ENCODE assay signal across 25 cellular contexts in genomic region chrX:11066812-11067211, GRCh38.
"Had no signal": no experiment of that assay in that cellular context is flagged by ENCODE, and none has a peak within 500 bp of the region (broad histone marks: within the 10 kb centered on the region; RNA-seq: fewer than 3 reads in every experiment).

No MANE protein-coding gene starts in this region.

- H3K36me3 ChIP-seq: esophagus squamous epithelium, gastrocnemius medialis, pancreas, right lobe of liver, spleen, tibial artery had no signal

- H3K4me1 ChIP-seq: gastrocnemius medialis, pancreas, right lobe of liver, spleen, testis, tibial artery had no signal

- H3K27ac Mint-ChIP-seq: effector memory CD8-positive, alpha-beta T cell; memory B cell; natural killer cell; progenitor cell of endocrine pancreas; stimulated activated memory B cell treated with anti-CD40 and anti-IgM and Interleukin-4, amounts not matched to agents 10 μg/mL and 1 μg/mL and 100 μg/mL, for 72 hours; type B pancreatic cell had no signal

- H3K4me1 Mint-ChIP-seq: memory B cell; natural killer cell; stimulated activated memory B cell treated with anti-CD40 and anti-IgM and Interleukin-4, amounts not matched to agents 10 μg/mL and 1 μg/mL and 100 μg/mL, for 72 hours had no signal

- ATAC-seq: effector memory CD8-positive, alpha-beta T cell; gastrocnemius medialis; left lobe of liver; natural killer cell; pancreas; right lobe of liver; stimulated activated memory B cell treated with anti-CD40 and anti-IgM and Interleukin-4, amounts not matched to agents 10 μg/mL and 1 μg/mL and 100 μg/mL, for 72 hours; stimulated activated naive CD8-positive, alpha-beta T cell treated with anti-CD3 and anti-CD28 coated beads, Interleukin-15, Interleukin-2, amounts not matched to agents 100 U/mL and 50 U/mL, for 24 hours had no signal

- DNase-seq: cortex of kidney; effector memory CD8-positive, alpha-beta T cell; erythroblast; esophagus squamous epithelium; gastrocnemius medialis; head of caudate nucleus; kidney; natural killer cell; occipital lobe; pancreas; right lobe of liver; spleen; stimulated activated CD4-positive, alpha-beta T cell treated with anti-CD3 and anti-CD28 coated beads, Interleukin-4, amount 100 ng/mL, for 4 hours; stimulated activated naive CD8-positive, alpha-beta T cell treated with anti-CD3 and anti-CD28 coated beads, Interleukin-15, Interleukin-2, amounts not matched to agents 100 U/mL and 50 U/mL, for 24 hours; substantia nigra; testis; tibial artery had no signal

- H3K27me3 Mint-ChIP-seq: effector memory CD8-positive, alpha-beta T cell; memory B cell; progenitor cell of endocrine pancreas; stimulated activated memory B cell treated with anti-CD40 and anti-IgM and Interleukin-4, amounts not matched to agents 10 μg/mL and 1 μg/mL and 100 μg/mL, for 72 hours; type B pancreatic cell had no signal

- H3K36me3 Mint-ChIP-seq: memory B cell; natural killer cell; stimulated activated memory B cell treated with anti-CD40 and anti-IgM and Interleukin-4, amounts not matched to agents 10 μg/mL and 1 μg/mL and 100 μg/mL, for 72 hours; type B pancreatic cell had no signal

- H3K4me3 Mint-ChIP-seq: effector memory CD8-positive, alpha-beta T cell; memory B cell; natural killer cell; stimulated activated memory B cell treated with anti-CD40 and anti-IgM and Interleukin-4, amounts not matched to agents 10 μg/mL and 1 μg/mL and 100 μg/mL, for 72 hours; type B pancreatic cell had no signal

- H3K27me3 ChIP-seq: esophagus squamous epithelium, gastrocnemius medialis, spleen, testis, tibial artery had no signal

- H3K4me3 ChIP-seq: esophagus squamous epithelium, gastrocnemius medialis, lung, pancreas, right lobe of liver, skin epidermis, spleen, testis, tibial artery had no signal

- FAIRE-seq: endometrium had no signal

- H3K27ac ChIP-seq: esophagus squamous epithelium, gastrocnemius medialis, pancreas, right lobe of liver, skin epidermis, spleen, testis, tibial artery had no signal

- H3K9me3 Mint-ChIP-seq: effector memory CD8-positive, alpha-beta T cell; memory B cell; natural killer cell; stimulated activated memory B cell treated with anti-CD40 and anti-IgM and Interleukin-4, amounts not matched to agents 10 μg/mL and 1 μg/mL and 100 μg/mL, for 72 hours; type B pancreatic cell had no signal

- H3K9me3 ChIP-seq: esophagus squamous epithelium, gastrocnemius medialis, pancreas, right lobe of liver, spleen, testis, tibial artery had no signal
